ENCODE assay signal across 12 cellular contexts in genomic region chr11:47923667-47924066, GRCh38. TPM values are rescaled to one million over a fixed set of nuclear protein-coding genes. Genes with fewer than 3 reads are reported as not detected.
DNase-seq lines count a peak whose midpoint lies in the region; ATAC-seq and TF ChIP-seq lines count a peak whose summit lies in the region.
"Had no signal": no experiment of that assay in that cellular context is flagged by ENCODE, and none has a peak within 500 bp of the region (broad histone marks: within the 10 kb centered on the region; RNA-seq: fewer than 3 reads in every experiment).

No MANE protein-coding gene starts in this region.

- H3K9me3 ChIP-seq in GM23248 (ENCODE audit: low read depth) (no peaks in the 10 kb centered on the region), adrenal gland (replicated peaks in 1 of 3) (no peaks in the 10 kb centered on the region), spleen (no peaks in the 10 kb centered on the region)

- H3K4me3 ChIP-seq in GM23248 = no peak overlapping the region
- no peak overlapping the region for H3K4me3 ChIP-seq in adrenal gland
- no peak overlapping the region for H3K4me3 ChIP-seq in spleen
- H3K4me3 ChIP-seq: skin epidermis had no signal

- in situ Hi-C loops in GM23248 (cut with MboI) = loop anchor here (10.0 kb wide), 1 partner anchor 79 kb away; the partner anchor contains the start of gene NUP160

- TF ChIP-seq POLR2A in adrenal gland (IDR thresholded peaks at IDR 0.05) (peak in 1 of 2 donors; percentile 1), spleen (IDR thresholded peaks at IDR 0.05) (no peak)

- no peaks in the 10 kb centered on the region for H3K36me3 ChIP-seq in GM23248 (ENCODE audit: low read depth)
- H3K36me3 ChIP-seq in adrenal gland (replicated peaks in 1 of 2) = no peaks in the 10 kb centered on the region
- no peaks in the 10 kb centered on the region for H3K36me3 ChIP-seq in spleen

- TF ChIP-seq CTCF in adrenal gland (IDR thresholded peaks at IDR 0.05) = no peak
- no peak for TF ChIP-seq CTCF in endothelial cell (IDR thresholded peaks at IDR 0.05; ENCODE audit: unreplicated experiment)
- no peak for TF ChIP-seq CTCF in spleen (IDR thresholded peaks at IDR 0.05 in 8 of 11, conservative IDR thresholded peaks at IDR 0.05 in 3 of 11)

- no peaks in the 10 kb centered on the region for H3K36me3 Mint-ChIP-seq in stimulated activated memory B cell treated with anti-CD40 and anti-IgM and Interleukin-4, amounts not matched to agents 10 μg/mL and 1 μg/mL and 100 μg/mL, for 72 hours
- H3K36me3 Mint-ChIP-seq in endothelial cell (ENCODE audit: low read depth, unreplicated experiment) = peaks cover 3% of the 10 kb centered on the region

- no peaks in the 10 kb centered on the region for H3K9me2 ChIP-seq in GM23248 (ENCODE audit: insufficient read depth)

- no peak overlapping the region for H2AFZ ChIP-seq in GM23248

- no peak for ATAC-seq in stimulated activated memory B cell treated with anti-CD40 and anti-IgM and Interleukin-4, amounts not matched to agents 10 μg/mL and 1 μg/mL and 100 μg/mL, for 72 hours

- no peak overlapping the region for H3K4me2 ChIP-seq in GM23248 (ENCODE audit: unreplicated experiment)

- no peaks in the 10 kb centered on the region for H3K79me2 ChIP-seq in GM23248 (ENCODE audit: insufficient read depth)

- H3K27me3 ChIP-seq in GM23248 (replicated peaks; ENCODE audit: insufficient read depth) (no peaks in the 10 kb centered on the region), adrenal gland (no peaks in the 10 kb centered on the region), spleen (replicated peaks in 1 of 7) (no peaks in the 10 kb centered on the region)

- no peaks in the 10 kb centered on the region for H3K27me3 Mint-ChIP-seq in stimulated activated memory B cell treated with anti-CD40 and anti-IgM and Interleukin-4, amounts not matched to agents 10 μg/mL and 1 μg/mL and 100 μg/mL, for 72 hours
- H3K27me3 Mint-ChIP-seq in endothelial cell (ENCODE audit: unreplicated experiment) = peaks cover 10% of the 10 kb centered on the region

- H3K4me3 Mint-ChIP-seq in stimulated activated memory B cell treated with anti-CD40 and anti-IgM and Interleukin-4, amounts not matched to agents 10 μg/mL and 1 μg/mL and 100 μg/mL, for 72 hours = no peak overlapping the region
- H3K4me3 Mint-ChIP-seq in endothelial cell (ENCODE audit: unreplicated experiment) = no peak overlapping the region
- H3K4me3 Mint-ChIP-seq: T-helper 1 cell treated with Interleukin-12 subunit alpha and Interleukin-12 subunit beta and Interleukin-4 antibody, amounts not matched to agents 30 μg/mL and 1 μg/mL, for 36 hours had no signal

- H3K27ac Mint-ChIP-seq in stimulated activated memory B cell treated with anti-CD40 and anti-IgM and Interleukin-4, amounts not matched to agents 10 μg/mL and 1 μg/mL and 100 μg/mL, for 72 hours = peak overlapping the region; percentile 50
- H3K27ac Mint-ChIP-seq in endothelial cell (ENCODE audit: unreplicated experiment) = no peak overlapping the region
- H3K27ac Mint-ChIP-seq: T-helper 1 cell treated with Interleukin-12 subunit alpha and Interleukin-12 subunit beta and Interleukin-4 antibody, amounts not matched to agents 30 μg/mL and 1 μg/mL, for 36 hours had no signal

- no peaks in the 10 kb centered on the region for H3K9me3 Mint-ChIP-seq in stimulated activated memory B cell treated with anti-CD40 and anti-IgM and Interleukin-4, amounts not matched to agents 10 μg/mL and 1 μg/mL and 100 μg/mL, for 72 hours
- H3K9me3 Mint-ChIP-seq in endothelial cell (ENCODE audit: unreplicated experiment) = no peaks in the 10 kb centered on the region
- H3K9me3 Mint-ChIP-seq: T-helper 1 cell treated with Interleukin-12 subunit alpha and Interleukin-12 subunit beta and Interleukin-4 antibody, amounts not matched to agents 30 μg/mL and 1 μg/mL, for 36 hours had no signal

- DNase-seq in GM23248 (peak; percentile 77), adrenal gland (peak in 6 of 7 donors; percentile 49 to 66 (median 58)), kidney tubule cell (ENCODE audit: low spot score) (peak; percentile 31), endothelial cell (ENCODE audit: low spot score) (no peak), spleen (no peak)
- DNase-seq in activated CD4-positive, CD25-positive, alpha-beta regulatory T cell (lab: John Stamatoyannopoulos, UW) = no peak
- DNase-seq: activated CD8-positive, alpha-beta memory T cell treated with anti-CD3 and anti-CD28 coated beads for 24 hours; amniotic stem cell; NCI-H748 treated with DMSO at 0.1 percent for 48 hours had no signal

- H4K20me1 ChIP-seq in GM23248 (ENCODE audit: insufficient read depth) = no peaks in the 10 kb centered on the region

- peaks cover 24% of the 10 kb centered on the region for H3K4me1 ChIP-seq in GM23248 (ENCODE audit: insufficient read depth)
- H3K4me1 ChIP-seq in adrenal gland (replicated peaks in 1 of 2) = peaks cover 13 to 14% of the 10 kb centered on the region in 2 donors
- peaks cover 7 to 80% (median 48%) of the 10 kb centered on the region in 6 donors for H3K4me1 ChIP-seq in spleen

- H3K4me1 Mint-ChIP-seq in stimulated activated memory B cell treated with anti-CD40 and anti-IgM and Interleukin-4, amounts not matched to agents 10 μg/mL and 1 μg/mL and 100 μg/mL, for 72 hours = peaks cover 72% of the 10 kb centered on the region
- H3K4me1 Mint-ChIP-seq in endothelial cell (ENCODE audit: unreplicated experiment) = no peaks in the 10 kb centered on the region

- 14 to 15% methylated on average over 4 of the region's 4 CpGs for WGBS in GM23248 (ENCODE audit: low coverage in 1 of 2, low lambda C conversion rate in 2 of 2, missing lambda C conversion rate in 2 of 2), 2 experiments
- WGBS in adrenal gland, 4 donors = 26 to 43% (median 29%) methylated on average over 4 of the region's 4 CpGs
- 46 to 62% (median 56%) methylated on average over 4 of the region's 4 CpGs for WGBS in spleen, 5 donors

- peaks cover 7% of the 10 kb centered on the region; the same call in 1 of the 2 replicates for H3F3A ChIP-seq in GM23248 (ENCODE audit: insufficient read depth)

- H3K27ac ChIP-seq in GM23248 (peak overlapping the region; percentile 80), adrenal gland (peak overlapping the region in 4 of 5 donors; percentile 58 to 78 (median 71)), spleen (no peak overlapping the region)

- H3K9ac ChIP-seq in GM23248 = no peak overlapping the region; the same call in 1 of the 2 replicates

- intact Hi-C loops in adrenal gland (cut with DNase I) = no loop called here
- intact Hi-C loops in spleen (cut with DNase I; ENCODE audit: low total_unique reads) = no loop called here

RNA-seq across cellular contexts. Expression of gene PTPRJ, which starts 56.7 kb away (rescaled TPM):
- 9.5 and 10.0 TPM in 2 replicates for total RNA-seq in GM23248 (2014; rRNA removed; shearing (Covaris generic))
- polyA plus RNA-seq in GM23248 (2016; fragmentation: Nextera tagmentation; extraction: Ambion mirVana) = 4.1 and 4.5 TPM in 2 replicates
- 10 to 100 TPM in 6 of 8 donors, 1 to 10 TPM in 2; 3.9 to 16.9 (median 12.5) TPM for total RNA-seq in adrenal gland
- 1 to 10 TPM; 1.4 to 4.0 (median 2.3) TPM for polyA plus RNA-seq in adrenal gland
- total RNA-seq in endothelial cell (ENCODE audit: unreplicated experiment) = 1.6 TPM
- total RNA-seq in spleen = 100 to 1,000 TPM in 4 of 7 donors, 10 to 100 TPM in 3; 63.7 to 135 (median 100) TPM
- polyA plus RNA-seq in spleen = 10 to 100 TPM in 1 of 3 donors, 1 to 10 TPM in 2; 6.4 to 11.6 (median 10.0) TPM

Comparison
In these comparisons a context has a peak if more than half of its experiments do, and no peak if none do; other contexts are left out.
1. DNase-seq: peak in GM23248 (single experiment), adrenal gland (6 of 7) and kidney tubule cell (single experiment); none in endothelial cell (single experiment), spleen (single experiment) and activated CD4-positive, CD25-positive, alpha-beta regulatory T cell (0 of 4).
2. H3K27ac ChIP-seq: peak in GM23248 (single experiment) and adrenal gland (4 of 5); none in spleen (0 of 8).